9 cellular contexts compared by ENCODE assay signal in the genomic region with DNA sequence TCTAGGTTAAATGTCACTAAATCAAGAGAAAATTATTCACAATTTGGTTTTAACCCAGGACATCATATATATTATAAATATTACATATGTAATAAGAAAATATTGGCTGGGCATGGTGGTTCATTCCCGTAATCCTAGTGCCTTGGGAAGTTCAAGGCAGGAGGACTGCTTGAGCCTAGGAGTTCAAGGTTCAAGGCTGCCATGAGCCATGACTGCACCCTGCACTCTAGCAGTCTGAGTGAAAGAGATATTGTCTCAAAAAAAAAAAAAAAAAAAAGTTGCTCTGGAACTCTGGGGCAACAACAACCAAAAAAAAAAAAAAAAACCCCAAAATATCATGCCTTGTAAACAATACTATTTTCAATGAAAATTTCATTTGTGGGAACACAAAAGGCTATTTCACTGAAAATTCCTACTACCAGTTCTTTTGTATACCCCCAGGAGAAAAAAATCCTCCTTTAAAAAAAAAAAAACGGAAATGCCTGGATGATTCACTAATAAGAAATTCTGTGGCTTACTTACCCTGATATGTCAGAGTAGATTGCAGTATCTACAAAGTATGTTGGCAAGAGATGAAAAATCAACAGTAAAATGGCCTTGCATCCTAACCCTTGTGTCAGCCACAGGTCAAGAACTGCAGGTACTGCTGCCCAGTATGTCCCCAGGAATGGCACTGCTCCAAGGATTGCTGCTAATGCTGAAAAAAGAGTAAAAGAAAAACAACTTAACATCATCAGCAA. TPM values are rescaled to one million over a fixed set of nuclear protein-coding genes. Genes with fewer than 3 reads are reported as not detected.
DNase-seq lines count a peak whose midpoint lies in the region; ATAC-seq, FAIRE-seq and TF ChIP-seq lines count a peak whose summit lies in the region.
"Had no signal": no experiment of that assay in that cellular context is flagged by ENCODE, and none has a peak within 500 bp of the region (broad histone marks: within the 10 kb centered on the region; RNA-seq: fewer than 3 reads in every experiment).

No MANE protein-coding gene starts in this region.

- H3K9me2 ChIP-seq in SK-N-SH, result no peaks in the 10 kb centered on the region

- intact Hi-C loops in pancreas (cut with DNase I), result no loop called here

- H3K79me2 ChIP-seq in SK-N-SH (ENCODE audit: insufficient read depth), result peaks cover 36% of the 10 kb centered on the region; the same call in 1 of the 2 replicates

- peak overlapping the region; percentile 14; the same call in 1 of the 2 replicates for H3K9ac ChIP-seq in SK-N-SH

- ATAC-seq in pancreas (peak; percentile 88 to 95 (median 92)), GM19324 (IDR thresholded peaks at IDR 0.05; ENCODE audit: low FRiP score, unreplicated experiment) (no peak)

- FAIRE-seq in pancreas (lab: Jason Lieb, UNC), result no peak

- POLR2A ChIA-PET in SK-N-SH (lab: Yijun Ruan, JAX), result no interaction called here

- no peaks in the 10 kb centered on the region for H4K20me1 ChIP-seq in SK-N-SH (ENCODE audit: insufficient read depth)

- TF ChIP-seq RAD21 in SK-N-SH (IDR thresholded peaks at IDR 0.05; ENCODE audit: low read length), result no peak

- TF ChIP-seq CTCF in SK-N-SH (IDR thresholded peaks at IDR 0.05) (no peak), fibroblast of the aortic adventitia (IDR thresholded peaks at IDR 0.05; ENCODE audit: insufficient read depth, low read length) (no peak), pancreas (IDR thresholded peaks at IDR 0.05) (no peak)

- TF ChIP-seq EP300 in SK-N-SH (IDR thresholded peaks at IDR 0.05; ENCODE audit: borderline replicate concordance in 1 of 2, low read depth in 1 of 2, low read length in 1 of 2), result peak in 1 of 2 experiments; percentile 91; a peak in 2 of 4 replicates

- no peak overlapping the region for H2AFZ ChIP-seq in SK-N-SH (ENCODE audit: low read depth)

- 28% methylated on average over 2 of the region's 2 CpGs for WGBS in SK-N-SH (ENCODE audit: low lambda C conversion rate)
- WGBS in pancreas, 2 donors, result 39 to 41% methylated on average over 2 of the region's 2 CpGs

- CTCF ChIA-PET in SK-N-SH (lab: Yijun Ruan, JAX), result no interaction called here

- H3K4me1 ChIP-seq in SK-N-SH (ENCODE audit: control insufficient read depth in 1 of 2, insufficient read depth in 2 of 2, low read depth in 1 of 2, low read length in 1 of 2) (peaks cover 0 to 26% of the 10 kb centered on the region in 2 experiments; a peak in 3 of 4 replicates), pancreas (peaks cover 0 to 18% (median 17%) of the 10 kb centered on the region in 3 donors)

- H3K27me3 ChIP-seq in SK-N-SH (ENCODE audit: insufficient read depth) (no peaks in the 10 kb centered on the region), pancreas (no peaks in the 10 kb centered on the region)

- H3F3A ChIP-seq in SK-N-SH (replicated peaks; ENCODE audit: insufficient read depth), result peaks cover 29% of the 10 kb centered on the region

- H3K4me3 ChIP-seq in SK-N-SH (ENCODE audit: low read depth in 2 of 2, low read length in 1 of 2) (no peak overlapping the region), fibroblast of the aortic adventitia (ENCODE audit: low read depth, low read length) (no peak overlapping the region), pancreas (no peak overlapping the region)

- H3K27ac ChIP-seq in SK-N-SH (ENCODE audit: low read depth in 2 of 2, low read length in 1 of 2), result peak overlapping the region; percentile 43 to 82; a peak in 3 of 4 replicates
- peak overlapping the region in 2 of 4 donors; percentile 34 to 63 for H3K27ac ChIP-seq in pancreas

- DNase-seq in EH (ENCODE audit: low read depth), result peak; percentile 88
- DNase-seq in SK-N-SH, result no peak
- peak; percentile 91 for DNase-seq in fibroblast of the aortic adventitia (ENCODE audit: low read depth)
- peak in 4 of 6 donors; percentile 46 to 69 (median 56) for DNase-seq in pancreas
- no peak for DNase-seq in putamen (ENCODE audit: low spot score)
- DNase-seq in stimulated activated CD8-positive, alpha-beta memory T cell treated with anti-CD3 and anti-CD28 coated beads, Interleukin-4, amount 100 ng/mL, for 48 hours, result no peak
- DNase-seq in NCI-H1930 (lab: John Stamatoyannopoulos, UW), result no peak
- DNase-seq: DND-41 had no signal

- H3K4me2 ChIP-seq in SK-N-SH, result peak overlapping the region; percentile 36

- H3K9me3 ChIP-seq in SK-N-SH (no peaks in the 10 kb centered on the region), pancreas (no peaks in the 10 kb centered on the region)

- peaks cover 38 to 50% of the 10 kb centered on the region in 2 experiments for H3K36me3 ChIP-seq in SK-N-SH (replicated peaks in 1 of 2; ENCODE audit: control insufficient read depth in 1 of 2, insufficient read depth in 2 of 2, low read length in 1 of 2)
- H3K36me3 ChIP-seq in pancreas, result peaks cover 0 to 29% (median 0%) of the 10 kb centered on the region in 3 donors

TF ChIP-seq in SK-N-SH, 30 proteins besides CTCF, POLR2A, EP300 and RAD21 (continues in another document):
- TF ChIP-seq, protein P1, sequence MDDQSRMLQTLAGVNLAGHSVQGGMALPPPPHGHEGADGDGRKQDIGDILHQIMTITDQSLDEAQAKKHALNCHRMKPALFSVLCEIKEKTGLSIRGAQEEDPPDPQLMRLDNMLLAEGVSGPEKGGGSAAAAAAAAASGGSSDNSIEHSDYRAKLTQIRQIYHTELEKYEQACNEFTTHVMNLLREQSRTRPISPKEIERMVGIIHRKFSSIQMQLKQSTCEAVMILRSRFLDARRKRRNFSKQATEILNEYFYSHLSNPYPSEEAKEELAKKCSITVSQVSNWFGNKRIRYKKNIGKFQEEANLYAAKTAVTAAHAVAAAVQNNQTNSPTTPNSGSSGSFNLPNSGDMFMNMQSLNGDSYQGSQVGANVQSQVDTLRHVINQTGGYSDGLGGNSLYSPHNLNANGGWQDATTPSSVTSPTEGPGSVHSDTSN (IDR thresholded peaks at IDR 0.05), result peak; percentile 87
- TF ChIP-seq FOXJ3 (CRISPR knock-in tag; IDR thresholded peaks at IDR 0.05), result no peak
- TF ChIP-seq JUND (IDR thresholded peaks at IDR 0.05), result peak; percentile 99
- no peak for TF ChIP-seq TAF1 (IDR thresholded peaks at IDR 0.05; ENCODE audit: borderline replicate concordance, low read depth, low read length)
- peak; percentile 96 for TF ChIP-seq FOSL2 (IDR thresholded peaks at IDR 0.05; ENCODE audit: borderline replicate concordance, low read depth)
- TF ChIP-seq YY1 (IDR thresholded peaks at IDR 0.05; ENCODE audit: low read depth), result peak; percentile 50; the same call in 1 of the 2 replicates
- no peak for TF ChIP-seq ELF1 (IDR thresholded peaks at IDR 0.05)
- TF ChIP-seq RCOR1 (IDR thresholded peaks at IDR 0.05; ENCODE audit: low read length), result no peak
- peak; percentile 75; the same call in 1 of the 2 replicates for TF ChIP-seq POLR2AphosphoS5 (IDR thresholded peaks at IDR 0.05; ENCODE audit: low read depth, low read length)
- TF ChIP-seq, protein P2, sequence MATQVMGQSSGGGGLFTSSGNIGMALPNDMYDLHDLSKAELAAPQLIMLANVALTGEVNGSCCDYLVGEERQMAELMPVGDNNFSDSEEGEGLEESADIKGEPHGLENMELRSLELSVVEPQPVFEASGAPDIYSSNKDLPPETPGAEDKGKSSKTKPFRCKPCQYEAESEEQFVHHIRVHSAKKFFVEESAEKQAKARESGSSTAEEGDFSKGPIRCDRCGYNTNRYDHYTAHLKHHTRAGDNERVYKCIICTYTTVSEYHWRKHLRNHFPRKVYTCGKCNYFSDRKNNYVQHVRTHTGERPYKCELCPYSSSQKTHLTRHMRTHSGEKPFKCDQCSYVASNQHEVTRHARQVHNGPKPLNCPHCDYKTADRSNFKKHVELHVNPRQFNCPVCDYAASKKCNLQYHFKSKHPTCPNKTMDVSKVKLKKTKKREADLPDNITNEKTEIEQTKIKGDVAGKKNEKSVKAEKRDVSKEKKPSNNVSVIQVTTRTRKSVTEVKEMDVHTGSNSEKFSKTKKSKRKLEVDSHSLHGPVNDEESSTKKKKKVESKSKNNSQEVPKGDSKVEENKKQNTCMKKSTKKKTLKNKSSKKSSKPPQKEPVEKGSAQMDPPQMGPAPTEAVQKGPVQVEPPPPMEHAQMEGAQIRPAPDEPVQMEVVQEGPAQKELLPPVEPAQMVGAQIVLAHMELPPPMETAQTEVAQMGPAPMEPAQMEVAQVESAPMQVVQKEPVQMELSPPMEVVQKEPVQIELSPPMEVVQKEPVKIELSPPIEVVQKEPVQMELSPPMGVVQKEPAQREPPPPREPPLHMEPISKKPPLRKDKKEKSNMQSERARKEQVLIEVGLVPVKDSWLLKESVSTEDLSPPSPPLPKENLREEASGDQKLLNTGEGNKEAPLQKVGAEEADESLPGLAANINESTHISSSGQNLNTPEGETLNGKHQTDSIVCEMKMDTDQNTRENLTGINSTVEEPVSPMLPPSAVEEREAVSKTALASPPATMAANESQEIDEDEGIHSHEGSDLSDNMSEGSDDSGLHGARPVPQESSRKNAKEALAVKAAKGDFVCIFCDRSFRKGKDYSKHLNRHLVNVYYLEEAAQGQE (IDR thresholded peaks at IDR 0.05; ENCODE audit: low read depth, low read length), result no peak
- TF ChIP-seq, protein P3, sequence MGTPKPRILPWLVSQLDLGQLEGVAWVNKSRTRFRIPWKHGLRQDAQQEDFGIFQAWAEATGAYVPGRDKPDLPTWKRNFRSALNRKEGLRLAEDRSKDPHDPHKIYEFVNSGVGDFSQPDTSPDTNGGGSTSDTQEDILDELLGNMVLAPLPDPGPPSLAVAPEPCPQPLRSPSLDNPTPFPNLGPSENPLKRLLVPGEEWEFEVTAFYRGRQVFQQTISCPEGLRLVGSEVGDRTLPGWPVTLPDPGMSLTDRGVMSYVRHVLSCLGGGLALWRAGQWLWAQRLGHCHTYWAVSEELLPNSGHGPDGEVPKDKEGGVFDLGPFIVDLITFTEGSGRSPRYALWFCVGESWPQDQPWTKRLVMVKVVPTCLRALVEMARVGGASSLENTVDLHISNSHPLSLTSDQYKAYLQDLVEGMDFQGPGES (IDR thresholded peaks at IDR 0.05; ENCODE audit: low read depth, low read length), result no peak
- TF ChIP-seq SMC3 (IDR thresholded peaks at IDR 0.05; ENCODE audit: low read depth, low read length), result no peak
- no peak for TF ChIP-seq MXI1 (IDR thresholded peaks at IDR 0.05; ENCODE audit: low read depth, low read length)
- TF ChIP-seq TCF12 (IDR thresholded peaks at IDR 0.05), result peak; percentile 91
- peak; percentile 92 for TF ChIP-seq TEAD4 (IDR thresholded peaks at IDR 0.05; ENCODE audit: borderline replicate concordance, insufficient read depth)
- no peak for TF ChIP-seq RFX5 (IDR thresholded peaks at IDR 0.05; ENCODE audit: low read length)
- TF ChIP-seq NFIC (IDR thresholded peaks at IDR 0.05; ENCODE audit: borderline replicate concordance), result peak; percentile 98
- no peak for TF ChIP-seq NRF1 (IDR thresholded peaks at IDR 0.05; ENCODE audit: low read depth, low read length)

RNA-seq across cellular contexts. Expression of a gene that starts 22.6 kb away (rescaled TPM):
- polyA plus RNA-seq in SK-N-SH (2012; rRNA removed), result 32.8 and 45.0 TPM in 2 replicates
- polyA plus RNA-seq in SK-N-SH (2012; cell fraction: cytosol; rRNA removed), result 61.3 and 78.0 TPM in 2 replicates
- polyA plus RNA-seq in SK-N-SH (2012; cell fraction: nucleus; rRNA removed), result 18.5 and 32.1 TPM in 2 replicates
- total RNA-seq in fibroblast of the aortic adventitia (ENCODE audit: low replicate concordance), result 89.8 and 106 TPM in 2 replicates
- total RNA-seq in pancreas, result 10 to 100 TPM in 4 of 6 donors, 1 to 10 TPM in 2; 8.8 to 19.1 (median 15.3) TPM
- polyA plus RNA-seq in pancreas, result 10 to 100 TPM; 15.9 to 29.7 TPM

Comparison
In these comparisons a context has a peak if more than half of its experiments do, and no peak if none do; other contexts are left out.
1. DNase-seq: peak in EH (single experiment), fibroblast of the aortic adventitia (single experiment) and pancreas (4 of 6); none in SK-N-SH (single experiment), putamen (single experiment), stimulated activated CD8-positive, alpha-beta memory T cell treated with anti-CD3 and anti-CD28 coated beads, Interleukin-4, amount 100 ng/mL, for 48 hours (single experiment) and NCI-H1930 (0 of 2).